ENCODE assay signal across 14 cellular contexts in genomic region chr11:117885777-117886176, GRCh38. TPM values are rescaled to one million over a fixed set of nuclear protein-coding genes. Genes with fewer than 3 reads are reported as not detected.
A peak's percentile ranks its signal among the peaks of the same experiment; 100 is the strongest.
DNase-seq lines count a peak whose midpoint lies in the region; ATAC-seq and TF ChIP-seq lines count a peak whose summit lies in the region.
"Had no signal": no experiment of that assay in that cellular context is flagged by ENCODE, and none has a peak within 500 bp of the region (broad histone marks: within the 10 kb centered on the region; RNA-seq: fewer than 3 reads in every experiment).

No MANE protein-coding gene starts in this region.

- WGBS in body of pancreas, 2 donors: 54 to 66% methylated on average over 11 of the region's 11 CpGs
- WGBS in heart left ventricle, 4 donors: 0 to 7% (median 4%) methylated on average over 10 to 11 of the region's 11 CpGs
- 24 to 51% methylated on average over 11 of the region's 11 CpGs for WGBS in testis, 2 donors
- 32 to 39% methylated on average over 11 of the region's 11 CpGs for WGBS in tibial nerve, 2 donors

- H3K4me3 ChIP-seq in body of pancreas (no peak overlapping the region), heart left ventricle (peak overlapping the region in 11 of 12 donors; percentile 10 to 56 (median 37)), muscle layer of duodenum (ENCODE audit: low read depth in 1 of 2, low read length in 2 of 2) (peak overlapping the region in 1 of 2 donors; percentile 21), testis (no peak overlapping the region), tibial nerve (no peak overlapping the region)

- TF ChIP-seq EP300 in tibial nerve (IDR thresholded peaks at IDR 0.05): no peak

- ATAC-seq in body of pancreas (peak; percentile 47), heart left ventricle (peak; percentile 81 to 95 (median 92))
- ATAC-seq: naive thymus-derived CD4-positive, alpha-beta T cell had no signal

- peaks cover 0 to 15% (median 6%) of the 10 kb centered on the region in 3 donors for H3K27me3 Mint-ChIP-seq in immature natural killer cell (ENCODE audit: low read depth in 3 of 3)

- H3K36me3 ChIP-seq in body of pancreas (replicated peaks in 1 of 2; ENCODE audit: insufficient read depth in 1 of 2, low read depth in 2 of 2): no peaks in the 10 kb centered on the region
- no peaks in the 10 kb centered on the region for H3K36me3 ChIP-seq in heart left ventricle
- H3K36me3 ChIP-seq in muscle layer of duodenum (ENCODE audit: control insufficient read depth in 1 of 2, insufficient read depth in 2 of 2, low read length in 2 of 2): no peaks in the 10 kb centered on the region
- no peaks in the 10 kb centered on the region for H3K36me3 ChIP-seq in testis (ENCODE audit: low read depth, missing control alignments)
- no peaks in the 10 kb centered on the region for H3K36me3 ChIP-seq in tibial nerve

- intact Hi-C loops in body of pancreas (cut with DNase I): no loop called here
- intact Hi-C loops in heart left ventricle (cut with DNase I): loop anchor here in 2 of 10 donors (5.0 kb wide), 1 partner anchor 33 kb away; no protein-coding TSS in a partner anchor
- intact Hi-C loops in testis (cut with DNase I; ENCODE audit: low total_unique reads): no loop called here

- TF ChIP-seq POLR2A in body of pancreas (IDR thresholded peaks at IDR 0.05): no peak
- peak in 1 of 2 donors; percentile 48 for TF ChIP-seq POLR2A in heart left ventricle (IDR thresholded peaks at IDR 0.05)
- no peak for TF ChIP-seq POLR2A in testis (IDR thresholded peaks at IDR 0.05)
- no peak for TF ChIP-seq POLR2A in tibial nerve (IDR thresholded peaks at IDR 0.05)

- H3K9me3 ChIP-seq in body of pancreas (no peaks in the 10 kb centered on the region), heart left ventricle (no peaks in the 10 kb centered on the region), muscle layer of duodenum (ENCODE audit: control insufficient read depth in 1 of 2, low read length in 2 of 2) (no peaks in the 10 kb centered on the region), testis (no peaks in the 10 kb centered on the region), tibial nerve (peaks cover 0 to 7% (median 0%) of the 10 kb centered on the region in 4 donors)

- peak overlapping the region in 2 of 4 donors; percentile 19 to 20 for H3K27ac ChIP-seq in body of pancreas
- H3K27ac ChIP-seq in heart left ventricle: peak overlapping the region; percentile 18 to 92 (median 77)
- H3K27ac ChIP-seq in muscle layer of duodenum (ENCODE audit: low read length): peak overlapping the region; percentile 81
- peak overlapping the region; percentile 56 to 78 for H3K27ac ChIP-seq in testis
- H3K27ac ChIP-seq in tibial nerve: peak overlapping the region in 1 of 4 donors; percentile 47
- H3K27ac ChIP-seq: C4-2B had no signal

- no peaks in the 10 kb centered on the region for H3K9me3 Mint-ChIP-seq in immature natural killer cell

- H3K27me3 ChIP-seq in body of pancreas (no peaks in the 10 kb centered on the region), heart left ventricle (no peaks in the 10 kb centered on the region), muscle layer of duodenum (ENCODE audit: low read depth, low read length) (no peaks in the 10 kb centered on the region), testis (no peaks in the 10 kb centered on the region), tibial nerve (no peaks in the 10 kb centered on the region)

- no peaks in the 10 kb centered on the region for H3K4me1 Mint-ChIP-seq in immature natural killer cell
- H3K4me1 Mint-ChIP-seq: naive thymus-derived CD4-positive, alpha-beta T cell had no signal

- no peak overlapping the region for H3K27ac Mint-ChIP-seq in immature natural killer cell
- H3K27ac Mint-ChIP-seq: IgD-negative memory B cell; naive thymus-derived CD4-positive, alpha-beta T cell had no signal

- DNase-seq in body of pancreas: peak in 3 of 4 donors; percentile 40 to 52 (median 51)
- DNase-seq in heart left ventricle: peak; percentile 83 to 88 (median 87)
- DNase-seq in testis: peak; percentile 89
- no peak for DNase-seq in tibial nerve (ENCODE audit: low spot score in 2 of 2)
- DNase-seq in immature natural killer cell: no peak
- DNase-seq in NCI-H526 (lab: John Stamatoyannopoulos, UW): no peak
- no peak for DNase-seq in T1000 (lab: John Stamatoyannopoulos, UW)
- DNase-seq: amygdala; naive thymus-derived CD4-positive, alpha-beta T cell; NCI-H774; SHP77 had no signal

- H3K36me3 Mint-ChIP-seq in immature natural killer cell: peaks cover 0 to 4% (median 0%) of the 10 kb centered on the region in 3 donors

- no peak for TF ChIP-seq CTCF in body of pancreas (IDR thresholded peaks at IDR 0.05)
- no peak for TF ChIP-seq CTCF in heart left ventricle (IDR thresholded peaks at IDR 0.05)
- no peak for TF ChIP-seq CTCF in testis (IDR thresholded peaks at IDR 0.05)
- no peak for TF ChIP-seq CTCF in tibial nerve (IDR thresholded peaks at IDR 0.05)

- H3K4me1 ChIP-seq in body of pancreas (no peaks in the 10 kb centered on the region), heart left ventricle (peaks cover 0 to 31% (median 15%) of the 10 kb centered on the region in 12 donors), muscle layer of duodenum (ENCODE audit: control insufficient read depth in 1 of 2, insufficient read depth in 2 of 2, low read length in 2 of 2) (peaks cover 0 to 35% of the 10 kb centered on the region in 2 donors), testis (peaks cover 34% of the 10 kb centered on the region), tibial nerve (peaks cover 0 to 10% (median 0%) of the 10 kb centered on the region in 4 donors)

- H3K4me3 Mint-ChIP-seq in immature natural killer cell: no peak overlapping the region
- H3K4me3 Mint-ChIP-seq: IgD-negative memory B cell; naive thymus-derived CD4-positive, alpha-beta T cell had no signal

RNA-seq across cellular contexts. Expression of gene FXYD6, which starts 9.3 kb away (rescaled TPM):
- total RNA-seq in body of pancreas (10 to 100 TPM; 16.8 to 23.9 TPM), heart left ventricle (10 to 100 TPM; 24.6 to 51.2 (median 35.0) TPM), testis (100 to 1,000 TPM; 191 to 439 TPM), tibial nerve (10 to 100 TPM; 29.4 to 74.1 (median 65.7) TPM)
- polyA plus RNA-seq in heart left ventricle (10 to 100 TPM; 51.2 to 54.0 TPM), testis (ENCODE audit: insufficient read depth, low read depth, low replicate concordance) (186 TPM), immature natural killer cell (not detected)
- polyA plus RNA-seq: IgD-negative memory B cell; naive thymus-derived CD4-positive, alpha-beta T cell had no signal

RNA-seq across cellular contexts. Expression of gene TMPRSS13, which starts 43.4 kb away (rescaled TPM):
- total RNA-seq in body of pancreas: 1 to 10 TPM; 1.6 to 4.9 TPM
- total RNA-seq in heart left ventricle: under 1 TPM in 4 of 9 donors, not detected in 5; 0.06 to 0.51 (median 0.25) TPM
- under 1 TPM; 0.03 to 0.08 TPM for polyA plus RNA-seq in heart left ventricle
- total RNA-seq in testis: under 1 TPM; 0.74 to 0.87 TPM
- 0.91 TPM for polyA plus RNA-seq in testis (ENCODE audit: insufficient read depth, low read depth, low replicate concordance)
- 1 to 10 TPM in 1 of 4 donors, under 1 TPM in 1, not detected in 2; 0.60 to 1.7 TPM for total RNA-seq in tibial nerve
- under 1 TPM in 2 of 3 donors, not detected in 1; 0.20 to 0.31 TPM for polyA plus RNA-seq in immature natural killer cell

Comparison
In these comparisons a context has a peak if more than half of its experiments do, and no peak if none do; other contexts are left out.
1. DNase-seq: peak in body of pancreas (3 of 4), heart left ventricle (5 of 5) and testis (single experiment); none in tibial nerve (0 of 2), immature natural killer cell (0 of 3), NCI-H526 (0 of 2) and T1000 (single experiment).
2. H3K4me3 ChIP-seq: peak in heart left ventricle (11 of 12); none in body of pancreas (0 of 2), testis (0 of 2) and tibial nerve (0 of 4).